In genomic region chr5:139761501-139761900, GRCh38 we compare ENCODE assay signal across 1 cellular context.
TF ChIP-seq lines count a peak whose summit lies in the region.

No MANE protein-coding gene starts in this region.

TF ChIP-seq in HepG2, 621 proteins besides CTCF, POLR2A, EP300 and RAD21:
- peak; percentile 14; the same call in 1 of the 2 replicates for TF ChIP-seq ZMYM3 (CRISPR knock-in tag; IDR thresholded peaks at IDR 0.05)
- no peak for TF ChIP-seq NR2C2 (CRISPR knock-in tag; IDR thresholded peaks at IDR 0.05; ENCODE audit: borderline replicate concordance)
TF ChIP-seq in HepG2: peak in this region for 1.
